1 cellular context compared by ENCODE assay signal in genomic region chr17:43013296-43013695, GRCh38.
TF ChIP-seq lines count a peak whose summit lies in the region.

No MANE protein-coding gene starts in this region.

TF ChIP-seq in K562, 482 proteins besides CTCF, POLR2A, EP300 and RAD21:
- no peak for TF ChIP-seq ZNF197 (CRISPR knock-in tag; IDR thresholded peaks at IDR 0.05; ENCODE audit: low read depth)
- peak; percentile 53; the same call in 1 of the 2 replicates for TF ChIP-seq POLR2G (IDR thresholded peaks at IDR 0.05; ENCODE audit: low read depth, low read length)
